ENCODE assay signal across 12 cellular contexts in genomic region chr5:15752886-15753285, GRCh38.
DNase-seq lines count a peak whose midpoint lies in the region; ATAC-seq and TF ChIP-seq lines count a peak whose summit lies in the region.
"Had no signal": no experiment of that assay in that cellular context is flagged by ENCODE, and none has a peak within 500 bp of the region (broad histone marks: within the 10 kb centered on the region; RNA-seq: fewer than 3 reads in every experiment).

No MANE protein-coding gene starts in this region.

- no peak overlapping the region for H3K56ac ChIP-seq in IMR-90 (ENCODE audit: extremely low read depth, insufficient read depth, low read length)

- TF ChIP-seq CTCF in IMR-90 (conservative IDR thresholded peaks at IDR 0.05; ENCODE audit: low read depth, low read length) (no peak), coronary artery (IDR thresholded peaks at IDR 0.05) (no peak), smooth muscle cell (IDR thresholded peaks at IDR 0.05; ENCODE audit: borderline replicate concordance, insufficient read depth, poor library complexity, severe bottlenecking) (no peak)

- H4K8ac ChIP-seq in IMR-90 (ENCODE audit: low read depth in 2 of 2, low read length in 2 of 2): peak overlapping the region in 1 of 2 experiments; percentile 69; a peak in 3 of 4 replicates

- H3F3A ChIP-seq in smooth muscle cell (ENCODE audit: low read depth): no peaks in the 10 kb centered on the region

- no peak overlapping the region for H2BK20ac ChIP-seq in IMR-90 (ENCODE audit: low read depth, low read length)

- no peaks in the 10 kb centered on the region for H3K36me3 ChIP-seq in IMR-90 (ENCODE audit: control insufficient read depth, insufficient read depth, low read length)
- H3K36me3 ChIP-seq in smooth muscle cell (ENCODE audit: low read depth): no peaks in the 10 kb centered on the region
- H3K36me3 ChIP-seq: tibial nerve had no signal

- H4K20me1 ChIP-seq in IMR-90 (ENCODE audit: insufficient read depth, low read length) (peaks cover 4% of the 10 kb centered on the region), smooth muscle cell (ENCODE audit: low read depth) (peaks cover 94% of the 10 kb centered on the region)

- H3K4me2 ChIP-seq in IMR-90 (ENCODE audit: low read depth, low read length): peak overlapping the region; percentile 59
- peak overlapping the region; percentile 83 for H3K4me2 ChIP-seq in smooth muscle cell

- no peak for TF ChIP-seq POLR2A in IMR-90 (IDR thresholded peaks at IDR 0.05; ENCODE audit: low read depth, low read length)

- intact Hi-C loops in IMR-90 (cut with micrococcal nuclease): loop anchor here (5.0 kb wide), 1 partner anchor 244 kb away; no protein-coding TSS in a partner anchor

- H3K4me1 ChIP-seq in IMR-90 (ENCODE audit: control insufficient read depth, insufficient read depth, low read length) (no peaks in the 10 kb centered on the region), smooth muscle cell (ENCODE audit: low read depth) (no peaks in the 10 kb centered on the region)

- H3K4me3 ChIP-seq in IMR-90 (ENCODE audit: insufficient read depth, low read depth, low read length) (peak overlapping the region; percentile 50), coronary artery (peak overlapping the region; percentile 49), smooth muscle cell (peak overlapping the region; percentile 47)
- H3K4me3 ChIP-seq: tibial nerve had no signal

- DNase-seq in IMR-90: peak; percentile 51
- DNase-seq in coronary artery (ENCODE audit: low spot score): no peak
- DNase-seq in islet precursor cell: peak; percentile 58
- peak; percentile 2 for DNase-seq in smooth muscle cell (lab: John Stamatoyannopoulos, UW; ENCODE audit: unreplicated experiment)
- no peak for DNase-seq in middle frontal gyrus (ENCODE audit: extremely low spot score, low spot score)
- no peak for DNase-seq in iPS-NIHi7 (ENCODE audit: extremely low spot score)
- DNase-seq in SW 1271 (lab: John Stamatoyannopoulos, UW): no peak
- DNase-seq: activated CD8-positive, alpha-beta T cell treated with anti-CD3 and anti-CD28 coated beads for 36 hours; activated naive CD8-positive, alpha-beta T cell treated with anti-CD3 and anti-CD28 coated beads, Interleukin-2, amount 10 ng/mL, durations not matched to agents 7 days and 5 days; endodermal cell had no signal

- CTCF ChIA-PET in IMR-90 (lab: Yijun Ruan, JAX): no interaction called here

- H3K27me3 ChIP-seq in IMR-90 (ENCODE audit: control insufficient read depth, insufficient read depth, low read length) (no peaks in the 10 kb centered on the region), smooth muscle cell (ENCODE audit: low read depth) (no peaks in the 10 kb centered on the region)
- H3K27me3 ChIP-seq: tibial nerve had no signal

- H3K23ac ChIP-seq in IMR-90 (ENCODE audit: low read depth, low read length): peak overlapping the region; percentile 73; the same call in 1 of the 2 replicates

- no peak for TF ChIP-seq RAD21 in IMR-90 (IDR thresholded peaks at IDR 0.05; ENCODE audit: low read length)

- in situ Hi-C loops in IMR-90 (cut with MboI; ENCODE audit: low sequenced_read_pairs): no loop called here

- H4K91ac ChIP-seq in IMR-90 (ENCODE audit: insufficient read depth, low read depth, low read length): no peak overlapping the region

- H2AK9ac ChIP-seq in IMR-90 (replicated peaks; ENCODE audit: low read depth, low read length, poor library complexity): no peak overlapping the region

- H3K9ac ChIP-seq in IMR-90 (ENCODE audit: low read depth, low read length): peak overlapping the region; percentile 74
- no peak overlapping the region for H3K9ac ChIP-seq in smooth muscle cell (ENCODE audit: low read depth)

- no peak overlapping the region; the same call in 1 of the 2 replicates for H3K4ac ChIP-seq in IMR-90 (ENCODE audit: low read depth, low read length)

- ATAC-seq in IMR-90 (ENCODE audit: low read depth): peak; percentile 88
- no peak for ATAC-seq in HG02610 (IDR thresholded peaks at IDR 0.05; ENCODE audit: unreplicated experiment)
- ATAC-seq: activated CD8-positive, alpha-beta T cell treated with anti-CD3 and anti-CD28 coated beads for 36 hours had no signal

- H3K9me3 ChIP-seq in IMR-90 (ENCODE audit: control insufficient read depth, insufficient read depth, low read length): peaks cover 2% of the 10 kb centered on the region
- no peaks in the 10 kb centered on the region for H3K9me3 ChIP-seq in smooth muscle cell (replicated peaks; ENCODE audit: low read depth)

- H2BK120ac ChIP-seq in IMR-90 (ENCODE audit: low read depth, low read length): 0 out of 2 replicates have a peak overlapping the region, but pooled peaks have one; percentile 41

- dilution Hi-C loops in IMR-90 (cut with HindIII; ENCODE audit: low sequenced_read_pairs, unreplicated experiment): no loop called here

- 0 out of 2 replicates have a peak overlapping the region, but pooled peaks have one; percentile 32 for H3K14ac ChIP-seq in IMR-90 (replicated peaks; ENCODE audit: low read depth, low read length)

- WGBS in IMR-90 (ENCODE audit: extremely low coverage in 2 of 2, insufficient read length in 1 of 2), 2 experiments: no CpG with 5 or more reads among the region's 8 CpGs
- WGBS in smooth muscle cell (ENCODE audit: low lambda C conversion rate): 27% methylated on average over 8 of the region's 8 CpGs

- H3K9me1 ChIP-seq in IMR-90 (ENCODE audit: insufficient read depth, low read length): no peaks in the 10 kb centered on the region

- no peak overlapping the region for H3K18ac ChIP-seq in IMR-90 (ENCODE audit: low read depth, low read length)

- H2AFZ ChIP-seq in IMR-90 (replicated peaks; ENCODE audit: low read length, poor library complexity) (peak overlapping the region; percentile 41), smooth muscle cell (ENCODE audit: low read depth) (no peak overlapping the region)

- POLR2A ChIA-PET in IMR-90 (lab: Charles Lee; ENCODE audit: unreplicated experiment): no interaction called here

- no peak overlapping the region for H2AK5ac ChIP-seq in IMR-90 (ENCODE audit: low read depth, low read length)

- no peak overlapping the region for H2BK5ac ChIP-seq in IMR-90 (ENCODE audit: low read depth, low read length, poor library complexity, severe bottlenecking)

- H3K27ac ChIP-seq in IMR-90 (ENCODE audit: insufficient read depth, low read length) (0 out of 2 replicates have a peak overlapping the region, but pooled peaks have one; percentile 36), coronary artery (no peak overlapping the region), smooth muscle cell (ENCODE audit: low read depth) (peak overlapping the region; percentile 24)
- H3K27ac ChIP-seq: tibial nerve had no signal

- peaks cover 4 to 15% of the 10 kb centered on the region in 2 experiments; a peak in 3 of 4 replicates for H3K79me1 ChIP-seq in IMR-90 (ENCODE audit: low read depth in 1 of 2, low read length in 2 of 2)

- H2BK15ac ChIP-seq in IMR-90 (ENCODE audit: low read depth, low read length): no peak overlapping the region

- H4K5ac ChIP-seq in IMR-90 (ENCODE audit: low read depth, low read length): no peak overlapping the region

- H3K79me2 ChIP-seq in smooth muscle cell (ENCODE audit: low read depth): peaks cover 32% of the 10 kb centered on the region

- BruUV-seq in IMR-90 (replicated peaks; lab: Mats Ljungman, UMichigan): no TSS peak

TF ChIP-seq in IMR-90, 13 proteins besides CTCF, POLR2A, EP300 and RAD21:
- TF ChIP-seq RFX5 (IDR thresholded peaks at IDR 0.05; ENCODE audit: low read depth, low read length) (no peak), BHLHE40 (IDR thresholded peaks at IDR 0.05; ENCODE audit: low read depth, low read length) (no peak), USF2 (IDR thresholded peaks at IDR 0.05; ENCODE audit: low read depth, low read length) (no peak), MXI1 (IDR thresholded peaks at IDR 0.05; ENCODE audit: borderline replicate concordance, low read depth, low read length) (no peak), RCOR1 (IDR thresholded peaks at IDR 0.05; ENCODE audit: insufficient replicate concordance, low read length) (no peak), MAFK (IDR thresholded peaks at IDR 0.05; ENCODE audit: low read depth, low read length) (no peak), CHD1 (IDR thresholded peaks at IDR 0.05; ENCODE audit: low read depth, low read length) (no peak)
TF ChIP-seq in IMR-90: peak in this region for 0.

Comparison
In these comparisons a context has a peak if more than half of its experiments do, and no peak if none do; other contexts are left out.
1. DNase-seq: peak in IMR-90 (single experiment), islet precursor cell (single experiment) and smooth muscle cell (single experiment); none in coronary artery (single experiment), middle frontal gyrus (single experiment), iPS-NIHi7 (single experiment) and SW 1271 (0 of 2).
2. H3K27ac ChIP-seq: peak in IMR-90 (single experiment) and smooth muscle cell (single experiment); none in coronary artery (0 of 2).
3. Peak in every context shown above with its lines, with median percentiles within 50 percentile points of each other: H3K4me3 ChIP-seq.